18 cellular contexts compared by ENCODE assay signal in the genomic region with DNA sequence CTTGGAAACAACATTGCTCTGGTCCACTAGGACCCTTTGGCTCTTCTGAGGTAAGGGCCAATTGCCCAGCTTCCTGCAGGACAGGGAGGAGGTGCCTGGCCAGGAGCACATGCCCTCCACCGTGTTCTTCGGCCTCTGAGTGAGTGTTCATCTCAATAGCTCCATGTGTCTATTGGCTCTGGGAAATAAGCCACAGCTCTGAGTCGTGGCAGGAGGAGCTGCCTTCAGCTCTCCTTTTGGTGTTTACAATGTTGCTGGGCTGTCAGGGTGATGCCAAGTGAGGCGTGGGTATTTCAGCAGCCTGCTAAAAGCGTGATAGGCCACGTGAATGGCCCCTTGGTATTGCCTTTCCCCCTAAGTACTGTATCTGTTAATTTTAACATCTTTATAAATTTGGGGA.
"Had no signal": no experiment of that assay in that cellular context is flagged by ENCODE, and none has a peak within 500 bp of the region (broad histone marks: within the 10 kb centered on the region; RNA-seq: fewer than 3 reads in every experiment).

No MANE protein-coding gene starts in this region.

- ATAC-seq: activated naive CD8-positive, alpha-beta T cell treated with anti-CD3 and anti-CD28 coated beads, Interleukin-2, amount 50 U/mL, for 24 hours; activated T-cell treated with anti-CD3 and anti-CD28 coated beads, Interleukin-2, amount 50 U/mL, for 4 hours; gastrocnemius medialis; left colon; stimulated activated naive CD8-positive, alpha-beta T cell treated with anti-CD3 and anti-CD28 coated beads, Interleukin-15, amount 100 ng/mL, for 72 hours had no signal

- DNase-seq: activated CD4-positive, alpha-beta T cell treated with anti-CD3 and anti-CD28 coated beads, Interleukin-2, amount 10 ng/mL, durations not matched to agents 7 days and 5 days; activated CD8-positive, alpha-beta memory T cell treated with anti-CD3 and anti-CD28 coated beads, Interleukin-2, amount 50 U/mL, for 4 hours; activated naive CD4-positive, alpha-beta T cell treated with anti-CD3 and anti-CD28 coated beads for 36 hours; activated naive CD8-positive, alpha-beta T cell treated with anti-CD3 and anti-CD28 coated beads, Interleukin-2, amount 50 U/mL, for 24 hours; activated T-cell treated with anti-CD3 and anti-CD28 coated beads, Interleukin-2, amount 50 U/mL, for 4 hours; brain microvascular endothelial cell; cortex of kidney; erythroblast; gastrocnemius medialis; left colon; small intestine; stimulated activated CD4-positive, alpha-beta T cell treated with anti-CD3 and anti-CD28 coated beads, Interleukin-4, amount 100 ng/mL, for 1 hour; stimulated activated naive CD8-positive, alpha-beta T cell treated with anti-CD3 and anti-CD28 coated beads, Interleukin-15, amount 100 ng/mL, for 72 hours; upper lobe of right lung had no signal

- H3K27me3 ChIP-seq: brain microvascular endothelial cell, gastrocnemius medialis, right atrium auricular region, upper lobe of right lung had no signal

- H3K36me3 ChIP-seq: brain microvascular endothelial cell, gastrocnemius medialis, right atrium auricular region, thoracic aorta, upper lobe of right lung had no signal

- H3K27ac ChIP-seq: brain microvascular endothelial cell, gastrocnemius medialis, right atrium auricular region, thoracic aorta, upper lobe of right lung had no signal

- FAIRE-seq: endometrium, small intestine had no signal

- H3K9me3 ChIP-seq: gastrocnemius medialis, right atrium auricular region, thoracic aorta, upper lobe of right lung had no signal

- H3K4me3 ChIP-seq: gastrocnemius medialis, lung, right atrium auricular region, thoracic aorta, upper lobe of right lung had no signal
